1 cellular context compared by ENCODE assay signal in the genomic region with DNA sequence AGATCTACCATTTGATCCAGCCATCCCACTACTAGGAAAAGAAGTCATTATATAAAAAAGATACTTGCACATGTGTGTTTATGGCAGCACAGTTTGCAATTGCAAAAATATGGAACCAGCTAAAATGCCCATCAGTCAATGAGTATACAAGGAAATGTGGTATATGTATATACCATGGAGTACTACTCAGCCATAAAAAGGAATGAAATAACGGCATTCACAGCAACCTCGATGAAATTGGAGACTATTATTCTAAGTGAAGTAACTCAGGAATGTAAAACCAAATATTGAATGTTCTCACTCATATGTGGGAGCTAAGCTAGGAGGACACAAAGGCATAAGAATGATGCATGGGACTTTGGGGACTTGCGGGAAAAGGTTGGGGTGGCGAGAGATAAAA.
TF ChIP-seq lines count a peak whose summit lies in the region.

No MANE protein-coding gene starts in this region.

TF ChIP-seq in A549, 52 proteins besides CTCF, POLR2A, EP300 and RAD21 (continued from another document):
- TF ChIP-seq, protein P1, sequence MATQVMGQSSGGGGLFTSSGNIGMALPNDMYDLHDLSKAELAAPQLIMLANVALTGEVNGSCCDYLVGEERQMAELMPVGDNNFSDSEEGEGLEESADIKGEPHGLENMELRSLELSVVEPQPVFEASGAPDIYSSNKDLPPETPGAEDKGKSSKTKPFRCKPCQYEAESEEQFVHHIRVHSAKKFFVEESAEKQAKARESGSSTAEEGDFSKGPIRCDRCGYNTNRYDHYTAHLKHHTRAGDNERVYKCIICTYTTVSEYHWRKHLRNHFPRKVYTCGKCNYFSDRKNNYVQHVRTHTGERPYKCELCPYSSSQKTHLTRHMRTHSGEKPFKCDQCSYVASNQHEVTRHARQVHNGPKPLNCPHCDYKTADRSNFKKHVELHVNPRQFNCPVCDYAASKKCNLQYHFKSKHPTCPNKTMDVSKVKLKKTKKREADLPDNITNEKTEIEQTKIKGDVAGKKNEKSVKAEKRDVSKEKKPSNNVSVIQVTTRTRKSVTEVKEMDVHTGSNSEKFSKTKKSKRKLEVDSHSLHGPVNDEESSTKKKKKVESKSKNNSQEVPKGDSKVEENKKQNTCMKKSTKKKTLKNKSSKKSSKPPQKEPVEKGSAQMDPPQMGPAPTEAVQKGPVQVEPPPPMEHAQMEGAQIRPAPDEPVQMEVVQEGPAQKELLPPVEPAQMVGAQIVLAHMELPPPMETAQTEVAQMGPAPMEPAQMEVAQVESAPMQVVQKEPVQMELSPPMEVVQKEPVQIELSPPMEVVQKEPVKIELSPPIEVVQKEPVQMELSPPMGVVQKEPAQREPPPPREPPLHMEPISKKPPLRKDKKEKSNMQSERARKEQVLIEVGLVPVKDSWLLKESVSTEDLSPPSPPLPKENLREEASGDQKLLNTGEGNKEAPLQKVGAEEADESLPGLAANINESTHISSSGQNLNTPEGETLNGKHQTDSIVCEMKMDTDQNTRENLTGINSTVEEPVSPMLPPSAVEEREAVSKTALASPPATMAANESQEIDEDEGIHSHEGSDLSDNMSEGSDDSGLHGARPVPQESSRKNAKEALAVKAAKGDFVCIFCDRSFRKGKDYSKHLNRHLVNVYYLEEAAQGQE (IDR thresholded peaks at IDR 0.05): no peak
- TF ChIP-seq EHMT2 (IDR thresholded peaks at IDR 0.05; ENCODE audit: low read depth) (no peak), HOXB13 (CRISPR knock-in tag; IDR thresholded peaks at IDR 0.05; ENCODE audit: low read depth) (no peak)
